8 cellular contexts compared by ENCODE assay signal in genomic region chr7:139115104-139115503, GRCh38.
"Had no signal": no experiment of that assay in that cellular context is flagged by ENCODE, and none has a peak within 500 bp of the region (broad histone marks: within the 10 kb centered on the region; RNA-seq: fewer than 3 reads in every experiment).

No MANE protein-coding gene starts in this region.

- H3K27ac ChIP-seq: HL-60 had no signal

- H3K27me3 Mint-ChIP-seq: IgD-negative memory B cell had no signal

- DNase-seq: H9, HCEC 1CT, KG1 had no signal

- H3K4me3 ChIP-seq: GM23338 had no signal

- ATAC-seq: GM23338 had no signal

- H3K9me3 Mint-ChIP-seq: GM23338, H9 had no signal

- H2AFZ ChIP-seq: GM23338 had no signal

- H3K4me2 ChIP-seq: GM23338 had no signal

- FAIRE-seq: H1, H54 had no signal

- H3K4me3 Mint-ChIP-seq: GM23338, H9, IgD-negative memory B cell had no signal

- H3K27ac Mint-ChIP-seq: GM23338, H9, IgD-negative memory B cell had no signal
